15 cellular contexts compared by ENCODE assay signal in the genomic region with DNA sequence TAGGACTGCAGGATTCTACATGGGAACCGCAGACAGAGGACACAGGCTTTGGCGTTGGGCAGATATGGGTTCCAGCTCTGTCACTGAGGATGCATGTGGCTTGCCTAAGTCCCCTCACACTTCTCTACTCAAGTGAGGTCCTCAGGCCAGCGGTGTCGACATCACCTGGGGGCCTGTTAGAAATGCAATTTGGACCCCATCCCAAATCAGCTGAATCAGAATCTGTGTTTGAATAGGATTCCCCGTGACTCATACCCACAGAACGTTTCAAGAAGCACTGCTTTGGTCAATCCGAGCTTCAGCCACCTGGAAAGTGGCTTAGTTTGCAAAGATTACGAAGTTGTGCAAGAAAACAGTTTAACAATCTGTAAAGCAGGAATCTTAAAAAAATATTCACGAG.
A peak's percentile ranks its signal among the peaks of the same experiment; 100 is the strongest.
DNase-seq lines count a peak whose midpoint lies in the region; ATAC-seq, FAIRE-seq and TF ChIP-seq lines count a peak whose summit lies in the region.
"Had no signal": no experiment of that assay in that cellular context is flagged by ENCODE, and none has a peak within 500 bp of the region (broad histone marks: within the 10 kb centered on the region; RNA-seq: fewer than 3 reads in every experiment).

No MANE protein-coding gene starts in this region.

- POLR2A ChIA-PET in activated B cell treated with CpG ODN at 0.5 μM for 24 hours (lab: Charles Lee) = interaction anchor here (0.6 kb wide), 1 partner anchor 9 kb away, joined by 5 read pairs; no protein-coding TSS in a partner anchor

- H3K36me3 Mint-ChIP-seq in activated CD8-positive, alpha-beta memory T cell treated with anti-CD3 and anti-CD28 coated beads, Interleukin-2, amount 10 ng/mL, durations not matched to agents 7 days and 5 days = no peaks in the 10 kb centered on the region
- H3K36me3 Mint-ChIP-seq in activated B cell treated with CpG ODN at 0.5 μM for 24 hours (ENCODE audit: low read depth) = no peaks in the 10 kb centered on the region
- H3K36me3 Mint-ChIP-seq in activated T-helper 17 cell treated with anti-CD3 and anti-CD28 coated beads, Interleukin-2, amount 50 U/mL, for 72 hours (ENCODE audit: low read depth) = no peaks in the 10 kb centered on the region

- no peak for FAIRE-seq in urothelium cell line (lab: Jason Lieb, UNC)

- no peak overlapping the region for H3K27ac Mint-ChIP-seq in activated CD8-positive, alpha-beta memory T cell treated with anti-CD3 and anti-CD28 coated beads, Interleukin-2, amount 10 ng/mL, durations not matched to agents 7 days and 5 days
- H3K27ac Mint-ChIP-seq in activated B cell treated with CpG ODN at 0.5 μM for 24 hours = no peak overlapping the region
- H3K27ac Mint-ChIP-seq in activated T-helper 17 cell treated with anti-CD3 and anti-CD28 coated beads, Interleukin-2, amount 50 U/mL, for 72 hours = no peak overlapping the region

- ATAC-seq in activated CD8-positive, alpha-beta memory T cell treated with anti-CD3 and anti-CD28 coated beads, Interleukin-2, amount 10 ng/mL, durations not matched to agents 7 days and 5 days = no peak
- ATAC-seq in activated B cell treated with CpG ODN at 0.5 μM for 24 hours (ENCODE audit: low read depth) = no peak
- ATAC-seq in activated T-helper 17 cell treated with anti-CD3 and anti-CD28 coated beads, Interleukin-2, amount 50 U/mL, for 72 hours (replicated peaks) = no peak
- ATAC-seq: heart left ventricle, right cardiac atrium had no signal

- intact Hi-C loops in activated B cell treated with CpG ODN at 0.5 μM for 24 hours (cut with micrococcal nuclease) = no loop called here

- no peaks in the 10 kb centered on the region for H3K4me1 Mint-ChIP-seq in activated CD8-positive, alpha-beta memory T cell treated with anti-CD3 and anti-CD28 coated beads, Interleukin-2, amount 10 ng/mL, durations not matched to agents 7 days and 5 days
- no peaks in the 10 kb centered on the region for H3K4me1 Mint-ChIP-seq in activated B cell treated with CpG ODN at 0.5 μM for 24 hours
- H3K4me1 Mint-ChIP-seq in activated T-helper 17 cell treated with anti-CD3 and anti-CD28 coated beads, Interleukin-2, amount 50 U/mL, for 72 hours = no peaks in the 10 kb centered on the region

- no peak overlapping the region for H3K4me3 ChIP-seq in foreskin fibroblast (ENCODE audit: low read depth in 1 of 2, low read length in 2 of 2)
- H3K4me3 ChIP-seq: heart left ventricle had no signal

- peaks cover 27% of the 10 kb centered on the region for H3K27me3 Mint-ChIP-seq in activated CD8-positive, alpha-beta memory T cell treated with anti-CD3 and anti-CD28 coated beads, Interleukin-2, amount 10 ng/mL, durations not matched to agents 7 days and 5 days
- peaks cover 27% of the 10 kb centered on the region for H3K27me3 Mint-ChIP-seq in activated B cell treated with CpG ODN at 0.5 μM for 24 hours
- peaks cover 39% of the 10 kb centered on the region for H3K27me3 Mint-ChIP-seq in activated T-helper 17 cell treated with anti-CD3 and anti-CD28 coated beads, Interleukin-2, amount 50 U/mL, for 72 hours

- CTCF ChIA-PET in activated CD8-positive, alpha-beta memory T cell treated with anti-CD3 and anti-CD28 coated beads, Interleukin-2, amount 10 ng/mL, durations not matched to agents 7 days and 5 days (lab: Charles Lee) = no interaction called here
- CTCF ChIA-PET in activated B cell treated with CpG ODN at 0.5 μM for 24 hours (lab: Charles Lee) = no interaction called here

- no peaks in the 10 kb centered on the region for H3K9me3 Mint-ChIP-seq in activated CD8-positive, alpha-beta memory T cell treated with anti-CD3 and anti-CD28 coated beads, Interleukin-2, amount 10 ng/mL, durations not matched to agents 7 days and 5 days (ENCODE audit: low read depth)
- peaks cover 12% of the 10 kb centered on the region for H3K9me3 Mint-ChIP-seq in activated B cell treated with CpG ODN at 0.5 μM for 24 hours
- H3K9me3 Mint-ChIP-seq in activated T-helper 17 cell treated with anti-CD3 and anti-CD28 coated beads, Interleukin-2, amount 50 U/mL, for 72 hours = peaks cover 8% of the 10 kb centered on the region

- DNase-seq in activated CD8-positive, alpha-beta memory T cell treated with anti-CD3 and anti-CD28 coated beads, Interleukin-2, amount 50 U/mL, for 4 hours = peak; percentile 6
- no peak for DNase-seq in activated CD8-positive, alpha-beta memory T cell treated with anti-CD3 and anti-CD28 coated beads, Interleukin-2, amount 10 ng/mL, durations not matched to agents 7 days and 5 days
- DNase-seq in activated B cell treated with CpG ODN at 0.5 μM for 24 hours (no peak), foreskin fibroblast (peak; percentile 23 to 42), urothelium cell line (ENCODE audit: low spot score) (peak; percentile 77), nucleus accumbens (lab: John Stamatoyannopoulos, UW) (no peak), 8988T (no peak)
- DNase-seq: activated effector memory CD4-positive, alpha-beta T cell treated with Interleukin-2 at 50 U/mL for 16 hours; DMS53; MV-4-11; NCI-H524; right cardiac atrium; substantia nigra had no signal

- H3K4me3 Mint-ChIP-seq in activated CD8-positive, alpha-beta memory T cell treated with anti-CD3 and anti-CD28 coated beads, Interleukin-2, amount 10 ng/mL, durations not matched to agents 7 days and 5 days = no peak overlapping the region
- peak overlapping the region; percentile 19 for H3K4me3 Mint-ChIP-seq in activated B cell treated with CpG ODN at 0.5 μM for 24 hours
- no peak overlapping the region for H3K4me3 Mint-ChIP-seq in activated T-helper 17 cell treated with anti-CD3 and anti-CD28 coated beads, Interleukin-2, amount 50 U/mL, for 72 hours

- TF ChIP-seq CTCF in activated B cell treated with CpG ODN at 0.5 μM for 24 hours (IDR thresholded peaks at IDR 0.05) = no peak
- TF ChIP-seq CTCF in foreskin fibroblast (IDR thresholded peaks at IDR 0.05; ENCODE audit: low read depth, low read length) = no peak

Comparison
In these comparisons a context has a peak if more than half of its experiments do, and no peak if none do; other contexts are left out.
1. DNase-seq: peak in activated CD8-positive, alpha-beta memory T cell treated with anti-CD3 and anti-CD28 coated beads, Interleukin-2, amount 50 U/mL, for 4 hours (single experiment), foreskin fibroblast (2 of 2) and urothelium cell line (single experiment); none in activated CD8-positive, alpha-beta memory T cell treated with anti-CD3 and anti-CD28 coated beads, Interleukin-2, amount 10 ng/mL, durations not matched to agents 7 days and 5 days (single experiment), activated B cell treated with CpG ODN at 0.5 μM for 24 hours (single experiment), nucleus accumbens (0 of 56) and 8988T (single experiment).